Comparison of ENCODE assay signal across 1 cellular context in the genomic region with DNA sequence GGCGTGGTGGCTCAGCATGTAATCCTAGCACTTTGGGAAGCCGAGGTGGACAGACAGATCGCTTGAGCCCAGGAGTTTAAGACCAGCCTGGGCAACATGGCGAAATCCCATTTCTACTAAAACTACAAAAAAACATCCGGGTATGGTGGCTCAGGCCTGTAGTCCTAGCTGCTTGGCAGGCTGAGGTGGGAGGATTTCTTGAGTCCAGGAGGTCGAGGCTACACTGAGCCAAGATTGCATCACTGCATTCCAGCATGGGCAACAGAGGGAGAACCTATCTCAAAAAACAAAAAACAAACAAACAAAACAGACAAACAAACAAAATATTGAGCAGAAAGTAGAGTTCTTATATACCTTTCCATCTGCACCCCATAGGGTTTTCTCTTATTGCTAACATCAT.
A peak's percentile ranks its signal among the peaks of the same experiment; 100 is the strongest.
TF ChIP-seq lines count a peak whose summit lies in the region.

No MANE protein-coding gene starts in this region.

TF ChIP-seq in HepG2, 621 proteins besides CTCF, POLR2A, EP300 and RAD21 (continued from another document):
- TF ChIP-seq, protein P1, sequence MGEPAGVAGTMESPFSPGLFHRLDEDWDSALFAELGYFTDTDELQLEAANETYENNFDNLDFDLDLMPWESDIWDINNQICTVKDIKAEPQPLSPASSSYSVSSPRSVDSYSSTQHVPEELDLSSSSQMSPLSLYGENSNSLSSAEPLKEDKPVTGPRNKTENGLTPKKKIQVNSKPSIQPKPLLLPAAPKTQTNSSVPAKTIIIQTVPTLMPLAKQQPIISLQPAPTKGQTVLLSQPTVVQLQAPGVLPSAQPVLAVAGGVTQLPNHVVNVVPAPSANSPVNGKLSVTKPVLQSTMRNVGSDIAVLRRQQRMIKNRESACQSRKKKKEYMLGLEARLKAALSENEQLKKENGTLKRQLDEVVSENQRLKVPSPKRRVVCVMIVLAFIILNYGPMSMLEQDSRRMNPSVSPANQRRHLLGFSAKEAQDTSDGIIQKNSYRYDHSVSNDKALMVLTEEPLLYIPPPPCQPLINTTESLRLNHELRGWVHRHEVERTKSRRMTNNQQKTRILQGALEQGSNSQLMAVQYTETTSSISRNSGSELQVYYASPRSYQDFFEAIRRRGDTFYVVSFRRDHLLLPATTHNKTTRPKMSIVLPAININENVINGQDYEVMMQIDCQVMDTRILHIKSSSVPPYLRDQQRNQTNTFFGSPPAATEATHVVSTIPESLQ (CRISPR knock-in tag; conservative IDR thresholded peaks at IDR 0.05) = no peak
- TF ChIP-seq FOXJ3 (CRISPR knock-in tag; IDR thresholded peaks at IDR 0.05; ENCODE audit: borderline replicate concordance) = peak; percentile 19; the same call in 1 of the 2 replicates
- TF ChIP-seq CEBPG (CRISPR knock-in tag; IDR thresholded peaks at IDR 0.05) = peak; percentile 88
- TF ChIP-seq ATF3 (CRISPR knock-in tag; IDR thresholded peaks at IDR 0.05) = peak; percentile 82
- peak in 1 of 2 experiments; percentile 56; a peak in 1 of 4 replicates for TF ChIP-seq ATF4 (CRISPR knock-in tag; IDR thresholded peaks at IDR 0.05)
- TF ChIP-seq HOXA3 (CRISPR knock-in tag; IDR thresholded peaks at IDR 0.05) = 0 out of 2 replicates have a peak, but pooled peaks have one; percentile 48
- peak; percentile 61; the same call in 1 of the 2 replicates for TF ChIP-seq SALL1 (CRISPR knock-in tag; IDR thresholded peaks at IDR 0.05)
- peak; percentile 46; the same call in 1 of the 2 replicates for TF ChIP-seq DPF2 (CRISPR knock-in tag; IDR thresholded peaks at IDR 0.05; ENCODE audit: borderline replicate concordance, low read depth)
- 0 out of 2 replicates have a peak, but pooled peaks have one; percentile 37 for TF ChIP-seq KDM3A (CRISPR knock-in tag; IDR thresholded peaks at IDR 0.05; ENCODE audit: low read depth)
